ENCODE assay signal across 24 cellular contexts in genomic region chr1:5739561-5740078, GRCh38.
"Had no signal": no experiment of that assay in that cellular context is flagged by ENCODE, and none has a peak within 500 bp of the region (broad histone marks: within the 10 kb centered on the region; RNA-seq: fewer than 3 reads in every experiment).

No MANE protein-coding gene starts in this region.

- ATAC-seq: activated T-cell treated with anti-CD3 and anti-CD28 coated beads, Interleukin-2, amount 50 U/mL, for 4 hours; body of pancreas; effector memory CD8-positive, alpha-beta T cell; gastrocnemius medialis had no signal

- H3K4me3 ChIP-seq: body of pancreas, cardiac muscle cell, gastrocnemius medialis, left ventricle myocardium inferior, thoracic aorta, uterus had no signal

- H3K9me3 Mint-ChIP-seq: activated T-cell treated with anti-CD3 and anti-CD28 coated beads, Interleukin-2, amount 50 U/mL, for 4 hours; activated T-helper 2 cell treated with anti-CD3 and anti-CD28 coated beads, Interferon-gamma antibody, Interleukin-2, Interleukin-4, amounts not matched to agents 10 μg/mL and 5 μg/mL and 100 μg/mL, durations not matched to agents 14 hours and 24 hours and 36 hours had no signal

- H3K27ac Mint-ChIP-seq: activated naive CD8-positive, alpha-beta T cell; activated T-helper 2 cell treated with anti-CD3 and anti-CD28 coated beads, Interferon-gamma antibody, Interleukin-2, Interleukin-4, amounts not matched to agents 10 μg/mL and 5 μg/mL and 100 μg/mL, durations not matched to agents 14 hours and 24 hours and 36 hours; nephron had no signal

- DNase-seq: activated CD4-positive, alpha-beta T cell treated with anti-CD3 and anti-CD28 coated beads for 4 hours; activated CD4-positive, alpha-beta T cell treated with anti-CD3 and anti-CD28 coated beads, Interleukin-2, amount 50 U/mL, for 4 hours; activated CD8-positive, alpha-beta memory T cell treated with anti-CD3 and anti-CD28 coated beads for 24 hours; activated naive CD4-positive, alpha-beta T cell treated with Interleukin-2 at 50 U/mL for 16 hours; activated T-cell treated with anti-CD3 and anti-CD28 coated beads, Interleukin-2, amount 50 U/mL, for 4 hours; body of pancreas; cortex of kidney; effector memory CD8-positive, alpha-beta T cell; erythroblast; gastrocnemius medialis; glutamatergic neuron; islet precursor cell; left ventricle myocardium inferior; stimulated activated CD4-positive, alpha-beta T cell treated with anti-CD3 and anti-CD28 coated beads, Interleukin-2, amount 100 ng/mL, for 48 hours; stimulated activated naive CD4-positive, alpha-beta T cell treated with Interleukin-2 at 50 U/mL for 16 hours; trophoblast cell; uterus had no signal

- H3K27ac ChIP-seq: body of pancreas, cardiac muscle cell, gastrocnemius medialis, left ventricle myocardium inferior, neutrophil, thoracic aorta, uterus, VCaP had no signal

- H3K4me3 Mint-ChIP-seq: activated naive CD8-positive, alpha-beta T cell; activated T-cell treated with anti-CD3 and anti-CD28 coated beads, Interleukin-2, amount 50 U/mL, for 4 hours; effector memory CD8-positive, alpha-beta T cell; nephron had no signal

- H3K36me3 ChIP-seq: cardiac muscle cell, gastrocnemius medialis, left ventricle myocardium inferior, neutrophil, thoracic aorta, uterus had no signal

- H3K27me3 ChIP-seq: body of pancreas, cardiac muscle cell, gastrocnemius medialis, uterus had no signal

- H3K4me1 ChIP-seq: body of pancreas, gastrocnemius medialis, left ventricle myocardium inferior, uterus had no signal

- H3K9me3 ChIP-seq: body of pancreas, gastrocnemius medialis, left ventricle myocardium inferior, neutrophil, thoracic aorta, uterus had no signal
